ENCODE assay signal across 1 cellular context in the genomic region with DNA sequence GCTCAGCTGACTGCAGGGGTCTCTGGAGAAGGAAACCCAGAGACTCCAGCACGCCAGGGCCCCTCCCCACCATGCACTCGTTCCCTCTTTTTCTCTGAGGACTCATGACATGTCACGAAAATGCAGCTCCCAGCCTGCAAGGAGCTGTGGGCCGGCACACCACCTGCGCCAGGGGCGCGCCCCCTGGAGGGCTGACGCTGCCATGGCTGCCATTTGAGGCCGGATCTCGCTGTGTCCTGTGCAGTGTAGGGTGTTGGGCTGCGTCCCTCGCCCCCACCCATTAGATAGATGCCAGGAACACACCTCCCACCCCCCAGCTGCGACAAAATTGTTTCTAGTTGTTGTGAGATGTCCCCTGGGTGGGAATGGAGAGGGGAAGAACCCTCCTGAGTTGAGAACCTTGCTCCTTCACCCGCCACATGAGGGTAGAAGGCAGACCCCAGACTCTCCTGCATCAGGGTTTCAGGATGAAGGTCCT.
TF ChIP-seq lines count a peak whose summit lies in the region.

No MANE protein-coding gene starts in this region.

TF ChIP-seq in A549, 52 proteins besides CTCF, POLR2A, EP300 and RAD21:
- TF ChIP-seq, protein P1, sequence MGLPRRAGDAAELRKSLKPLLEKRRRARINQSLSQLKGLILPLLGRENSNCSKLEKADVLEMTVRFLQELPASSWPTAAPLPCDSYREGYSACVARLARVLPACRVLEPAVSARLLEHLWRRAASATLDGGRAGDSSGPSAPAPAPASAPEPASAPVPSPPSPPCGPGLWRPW (IDR thresholded peaks at IDR 0.05): no peak
- TF ChIP-seq TFCP2L1 (CRISPR knock-in tag; IDR thresholded peaks at IDR 0.05) (peak; percentile 61; the same call in 1 of the 2 replicates), CHD4 (IDR thresholded peaks at IDR 0.05; ENCODE audit: borderline replicate concordance) (no peak), SREBF2 (IDR thresholded peaks at IDR 0.05) (no peak), MAFK (IDR thresholded peaks at IDR 0.05; ENCODE audit: partially characterized antibody) (no peak), HDAC2 (IDR thresholded peaks at IDR 0.05) (no peak), NR3C1 (IDR thresholded peaks at IDR 0.05) (no peak), BHLHE40 (IDR thresholded peaks at IDR 0.05; ENCODE audit: low read depth, low read length) (no peak), RNF2 (IDR thresholded peaks at IDR 0.05; ENCODE audit: borderline replicate concordance, low read depth) (no peak), HOXB13 (CRISPR knock-in tag; IDR thresholded peaks at IDR 0.05; ENCODE audit: low read depth) (no peak), POLR2AphosphoS2 (conservative IDR thresholded peaks at IDR 0.05; ENCODE audit: low read length) (peak; percentile 69; the same call in 1 of the 2 replicates), ZFP36 (IDR thresholded peaks at IDR 0.05; ENCODE audit: borderline replicate concordance, partially characterized antibody) (no peak), NFE2L2 (conservative IDR thresholded peaks at IDR 0.05; ENCODE audit: low read length) (no peak), FOSL2 (IDR thresholded peaks at IDR 0.05) (no peak), FOSL2 (CRISPR knock-in tag; IDR thresholded peaks at IDR 0.05) (0 out of 2 replicates have a peak, but pooled peaks have one; percentile 2), RCOR1 (IDR thresholded peaks at IDR 0.05; ENCODE audit: low read depth, low read length) (no peak), SMC3 (IDR thresholded peaks at IDR 0.05) (peak; percentile 92)
- TF ChIP-seq, protein P2, sequence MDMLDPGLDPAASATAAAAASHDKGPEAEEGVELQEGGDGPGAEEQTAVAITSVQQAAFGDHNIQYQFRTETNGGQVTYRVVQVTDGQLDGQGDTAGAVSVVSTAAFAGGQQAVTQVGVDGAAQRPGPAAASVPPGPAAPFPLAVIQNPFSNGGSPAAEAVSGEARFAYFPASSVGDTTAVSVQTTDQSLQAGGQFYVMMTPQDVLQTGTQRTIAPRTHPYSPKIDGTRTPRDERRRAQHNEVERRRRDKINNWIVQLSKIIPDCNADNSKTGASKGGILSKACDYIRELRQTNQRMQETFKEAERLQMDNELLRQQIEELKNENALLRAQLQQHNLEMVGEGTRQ (IDR thresholded peaks at IDR 0.05): no peak
- TF ChIP-seq, protein P3, sequence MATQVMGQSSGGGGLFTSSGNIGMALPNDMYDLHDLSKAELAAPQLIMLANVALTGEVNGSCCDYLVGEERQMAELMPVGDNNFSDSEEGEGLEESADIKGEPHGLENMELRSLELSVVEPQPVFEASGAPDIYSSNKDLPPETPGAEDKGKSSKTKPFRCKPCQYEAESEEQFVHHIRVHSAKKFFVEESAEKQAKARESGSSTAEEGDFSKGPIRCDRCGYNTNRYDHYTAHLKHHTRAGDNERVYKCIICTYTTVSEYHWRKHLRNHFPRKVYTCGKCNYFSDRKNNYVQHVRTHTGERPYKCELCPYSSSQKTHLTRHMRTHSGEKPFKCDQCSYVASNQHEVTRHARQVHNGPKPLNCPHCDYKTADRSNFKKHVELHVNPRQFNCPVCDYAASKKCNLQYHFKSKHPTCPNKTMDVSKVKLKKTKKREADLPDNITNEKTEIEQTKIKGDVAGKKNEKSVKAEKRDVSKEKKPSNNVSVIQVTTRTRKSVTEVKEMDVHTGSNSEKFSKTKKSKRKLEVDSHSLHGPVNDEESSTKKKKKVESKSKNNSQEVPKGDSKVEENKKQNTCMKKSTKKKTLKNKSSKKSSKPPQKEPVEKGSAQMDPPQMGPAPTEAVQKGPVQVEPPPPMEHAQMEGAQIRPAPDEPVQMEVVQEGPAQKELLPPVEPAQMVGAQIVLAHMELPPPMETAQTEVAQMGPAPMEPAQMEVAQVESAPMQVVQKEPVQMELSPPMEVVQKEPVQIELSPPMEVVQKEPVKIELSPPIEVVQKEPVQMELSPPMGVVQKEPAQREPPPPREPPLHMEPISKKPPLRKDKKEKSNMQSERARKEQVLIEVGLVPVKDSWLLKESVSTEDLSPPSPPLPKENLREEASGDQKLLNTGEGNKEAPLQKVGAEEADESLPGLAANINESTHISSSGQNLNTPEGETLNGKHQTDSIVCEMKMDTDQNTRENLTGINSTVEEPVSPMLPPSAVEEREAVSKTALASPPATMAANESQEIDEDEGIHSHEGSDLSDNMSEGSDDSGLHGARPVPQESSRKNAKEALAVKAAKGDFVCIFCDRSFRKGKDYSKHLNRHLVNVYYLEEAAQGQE (IDR thresholded peaks at IDR 0.05): no peak
- TF ChIP-seq, protein P4, sequence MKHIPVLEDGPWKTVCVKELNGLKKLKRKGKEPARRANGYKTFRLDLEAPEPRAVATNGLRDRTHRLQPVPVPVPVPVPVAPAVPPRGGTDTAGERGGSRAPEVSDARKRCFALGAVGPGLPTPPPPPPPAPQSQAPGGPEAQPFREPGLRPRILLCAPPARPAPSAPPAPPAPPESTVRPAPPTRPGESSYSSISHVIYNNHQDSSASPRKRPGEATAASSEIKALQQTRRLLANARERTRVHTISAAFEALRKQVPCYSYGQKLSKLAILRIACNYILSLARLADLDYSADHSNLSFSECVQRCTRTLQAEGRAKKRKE (CRISPR knock-in tag; IDR thresholded peaks at IDR 0.05; ENCODE audit: low read depth): no peak
- TF ChIP-seq, protein P5, sequence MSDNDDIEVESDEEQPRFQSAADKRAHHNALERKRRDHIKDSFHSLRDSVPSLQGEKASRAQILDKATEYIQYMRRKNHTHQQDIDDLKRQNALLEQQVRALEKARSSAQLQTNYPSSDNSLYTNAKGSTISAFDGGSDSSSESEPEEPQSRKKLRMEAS (IDR thresholded peaks at IDR 0.05): peak; percentile 61
